ENCODE assay signal across 10 cellular contexts in the genomic region with DNA sequence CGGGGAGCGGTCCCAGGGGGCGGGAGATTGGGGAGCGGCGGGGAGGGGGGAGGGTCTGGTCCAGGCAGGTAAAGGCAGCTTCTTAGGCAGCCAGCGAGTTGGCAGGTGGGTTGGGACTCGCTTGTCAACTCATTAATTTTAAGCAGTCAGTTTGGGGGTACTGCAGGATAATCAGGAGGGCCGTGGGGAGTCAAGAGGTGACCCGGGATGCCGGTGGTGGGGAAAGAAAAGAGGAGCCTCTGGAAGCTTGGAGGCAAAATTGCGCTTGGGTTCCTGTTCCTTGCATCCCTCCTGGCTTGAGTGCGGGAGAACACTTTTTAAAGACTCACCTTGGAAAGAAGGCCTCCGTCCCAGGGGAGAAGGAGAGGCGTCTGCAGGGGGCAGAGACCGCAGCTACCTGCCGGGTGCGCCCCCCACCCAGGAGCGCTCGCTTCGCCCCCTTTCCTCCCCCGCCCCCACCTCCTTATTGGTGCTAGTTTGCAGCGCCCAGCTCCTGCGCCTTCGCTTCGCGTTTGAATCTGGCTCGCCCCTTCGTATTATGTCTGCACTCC. TPM values are rescaled to one million over a fixed set of nuclear protein-coding genes. Genes with fewer than 3 reads are reported as not detected.
DNase-seq lines count a peak whose midpoint lies in the region; ATAC-seq and TF ChIP-seq lines count a peak whose summit lies in the region.
"Had no signal": no experiment of that assay in that cellular context is flagged by ENCODE, and none has a peak within 500 bp of the region (broad histone marks: within the 10 kb centered on the region; RNA-seq: fewer than 3 reads in every experiment).

Gene KCNJ3 (plus strand): TSS at position 458 of the 551 bp plus-strand sequence. CDS start 81 bp downstream, at position 539.

- no peaks in the 10 kb centered on the region for H3K9me3 Mint-ChIP-seq in osteocyte (ENCODE audit: unreplicated experiment)

- no peaks in the 10 kb centered on the region; the same call in 1 of the 2 replicates for H3K27me3 ChIP-seq in BJ (ENCODE audit: control insufficient read depth, insufficient read depth, low read length)

- peak within 1 kb of the TSS; percentile 73 for H3K4me3 Mint-ChIP-seq in osteocyte (ENCODE audit: unreplicated experiment)

- peaks cover 10% of the 10 kb centered on the region for H3K4me1 Mint-ChIP-seq in osteocyte (ENCODE audit: unreplicated experiment)

- no peak for TF ChIP-seq POLR2A in GM18505 (IDR thresholded peaks at IDR 0.05; ENCODE audit: borderline replicate concordance, extremely low read depth, insufficient read depth, insufficient read length)

- H3K4me3 ChIP-seq in BJ (ENCODE audit: low read depth, low read length), result peak within 1 kb of the TSS; percentile 58

- H3K27ac Mint-ChIP-seq in osteocyte (ENCODE audit: unreplicated experiment), result no peak within 1 kb of the TSS

- H3K27me3 Mint-ChIP-seq in osteocyte (ENCODE audit: unreplicated experiment), result peaks cover 50% of the 10 kb centered on the region

- no peaks in the 10 kb centered on the region for H3K36me3 Mint-ChIP-seq in osteocyte (ENCODE audit: unreplicated experiment)

- CTCF ChIA-PET in BJ (lab: Yijun Ruan, JAX), result no interaction called here

- no peaks in the 10 kb centered on the region for H3K36me3 ChIP-seq in BJ (ENCODE audit: control insufficient read depth, insufficient read depth, low read length)

- POLR2A ChIA-PET in BJ (lab: Charles Lee), result no interaction called here

- no peak for DNase-seq in BJ (ENCODE audit: low read depth)
- peak; percentile 80 for DNase-seq in NCI-H748 (lab: John Stamatoyannopoulos, UW; ENCODE audit: unreplicated experiment)
- peak; percentile 12 for DNase-seq in glomerular visceral epithelial cell (ENCODE audit: extremely low spot score)
- DNase-seq in osteocyte (ENCODE audit: extremely low spot score, unreplicated experiment), result no peak
- DNase-seq in AG08396 (ENCODE audit: low spot score), result no peak
- DNase-seq in epidermal melanocyte (ENCODE audit: insufficient read length, low spot score), result no peak
- DNase-seq: activated T-cell treated with anti-CD3 and anti-CD28 coated beads for 4 hours; stimulated activated CD4-positive, alpha-beta T cell treated with anti-CD3 and anti-CD28 coated beads, Interleukin-4, amount 100 ng/mL, for 1 hour had no signal

- no peak for ATAC-seq in GM21367 (IDR thresholded peaks at IDR 0.05; ENCODE audit: unreplicated experiment)
- no peak for ATAC-seq in GM18505 (IDR thresholded peaks at IDR 0.05; ENCODE audit: unreplicated experiment)

- no peak for TF ChIP-seq CTCF in BJ (IDR thresholded peaks at IDR 0.05; ENCODE audit: insufficient read depth, low read depth, low read length)
- TF ChIP-seq CTCF in osteocyte (IDR thresholded peaks at IDR 0.05), result no peak

RNA-seq across cellular contexts. Expression of gene KCNJ3, which starts in this region (rescaled TPM):
- 3.2 and 5.4 TPM in 2 replicates for polyA plus RNA-seq in BJ (2011; rRNA removed)
- 5.5 and 7.5 TPM in 2 replicates for polyA minus RNA-seq in BJ (2011; rRNA and poly(A)+ RNA removed)
- not detected in 2 replicates for total RNA-seq in osteocyte

Comparison
In these comparisons a context has a peak if more than half of its experiments do, and no peak if none do; other contexts are left out.
1. DNase-seq: peak in NCI-H748 (single experiment) and glomerular visceral epithelial cell (single experiment); none in BJ (single experiment), osteocyte (single experiment), AG08396 (single experiment) and epidermal melanocyte (single experiment).